Comparison of ENCODE assay signal across 34 cellular contexts in genomic region chr11:60797846-60798630, GRCh38. TPM values are rescaled to one million over a fixed set of nuclear protein-coding genes. Genes with fewer than 3 reads are reported as not detected.
"Had no signal": no experiment of that assay in that cellular context is flagged by ENCODE, and none has a peak within 500 bp of the region (broad histone marks: within the 10 kb centered on the region; RNA-seq: fewer than 3 reads in every experiment).

No MANE protein-coding gene starts in this region.

- H3K9ac ChIP-seq: KMS-11 had no signal

- H3K27ac ChIP-seq: brain microvascular endothelial cell, KMS-11, PC-9, RWPE1 had no signal

- DNase-seq: activated CD4-positive, alpha-beta T cell treated with anti-CD3 and anti-CD28 coated beads, Interleukin-2, amount 10 ng/mL, durations not matched to agents 24 days and 14 days; activated CD4-positive, alpha-beta T cell treated with anti-CD3 and anti-CD28 coated beads, Interleukin-2, amount 50 U/mL, for 4 hours; activated CD8-positive, alpha-beta T cell treated with anti-CD3 and anti-CD28 coated beads for 36 hours; activated effector memory CD4-positive, alpha-beta T cell treated with anti-CD3 and anti-CD28 coated beads, Interleukin-2, amount 50 U/mL, for 16 hours; activated naive CD4-positive, alpha-beta T cell; activated naive CD4-positive, alpha-beta T cell treated with anti-CD3 and anti-CD28 coated beads, Interleukin-2, amount 50 U/mL, for 16 hours; activated naive CD8-positive, alpha-beta T cell treated with anti-CD3 and anti-CD28 coated beads for 36 hours; activated T-cell treated with anti-CD3 and anti-CD28 coated beads, Interleukin-2, amount 50 U/mL, for 1 hour; activated T-cell treated with anti-CD3 and anti-CD28 coated beads, Interleukin-2, amount 50 U/mL, for 72 hours; amniotic stem cell; brain microvascular endothelial cell; central memory CD4-positive, alpha-beta T cell; MM.1S; NCI-H1048; NCI-H1105 treated with DMSO at 0.1 percent for 48 hours; NCI-H1436; NCI-H1694 treated with DMSO at 0.1 percent for 48 hours; NCI-H2029; NCI-H345; NCI-H524 treated with DMSO at 0.1 percent for 48 hours; NCI-H748 treated with DMSO at 0.1 percent for 48 hours; NK-92 treated with Interleukin-12 subunit alpha and Interleukin-12 subunit beta, amount 100 ng/mL, for 24 hours; PC-9 had no signal

- H3K36me3 ChIP-seq: brain microvascular endothelial cell had no signal

- FAIRE-seq: RCC 7860, TTC549 had no signal

- H3K4me2 ChIP-seq: KMS-11, PC-9 had no signal

- ATAC-seq: activated CD8-positive, alpha-beta T cell treated with anti-CD3 and anti-CD28 coated beads for 36 hours; activated T-cell treated with anti-CD3 and anti-CD28 coated beads, Interleukin-2, amount 50 U/mL, for 72 hours; activated T-helper 17 cell treated with anti-CD3 and anti-CD28 coated beads, Interleukin-2, amount 50 U/mL, for 72 hours; Right ventricle myocardium inferior had no signal

- H3K4me3 ChIP-seq: PC-9 had no signal

RNA-seq across cellular contexts. Expression of gene MS4A10, which starts 12.9 kb away (rescaled TPM):
- total RNA-seq: activated CD4-positive, alpha-beta T cell treated with anti-CD3 and anti-CD28 coated beads, Interleukin-2, amount 10 ng/mL, durations not matched to agents 24 days and 14 days; activated CD8-positive, alpha-beta memory T cell treated with anti-CD3 and anti-CD28 coated beads for 36 hours; activated CD8-positive, alpha-beta T cell treated with anti-CD3 and anti-CD28 coated beads for 36 hours; activated naive CD8-positive, alpha-beta T cell treated with anti-CD3 and anti-CD28 coated beads for 36 hours; activated T-cell treated with anti-CD3 and anti-CD28 coated beads, Interleukin-2, amount 50 U/mL, for 72 hours; activated T-helper 17 cell treated with anti-CD3 and anti-CD28 coated beads, Interleukin-2, amount 50 U/mL, for 72 hours; aorta; LHCN-M2; NCI-H460; OCI-LY7; PC-9; Right ventricle myocardium inferior had no signal

RNA-seq across cellular contexts. Expression of gene MS4A15, which starts 41.4 kb away (rescaled TPM):
- total RNA-seq: activated CD4-positive, alpha-beta T cell treated with anti-CD3 and anti-CD28 coated beads, Interleukin-2, amount 10 ng/mL, durations not matched to agents 24 days and 14 days; activated CD8-positive, alpha-beta memory T cell treated with anti-CD3 and anti-CD28 coated beads for 36 hours; activated CD8-positive, alpha-beta T cell treated with anti-CD3 and anti-CD28 coated beads for 36 hours; activated naive CD8-positive, alpha-beta T cell treated with anti-CD3 and anti-CD28 coated beads for 36 hours; activated T-cell treated with anti-CD3 and anti-CD28 coated beads, Interleukin-2, amount 50 U/mL, for 72 hours; activated T-helper 17 cell treated with anti-CD3 and anti-CD28 coated beads, Interleukin-2, amount 50 U/mL, for 72 hours; aorta; LHCN-M2; NCI-H460; OCI-LY7; PC-9; Right ventricle myocardium inferior had no signal

RNA-seq across cellular contexts. Expression of gene PTGDR2, which starts 57.7 kb away (rescaled TPM):
- total RNA-seq: LHCN-M2, NCI-H460, PC-9 had no signal
